13 cellular contexts compared by ENCODE assay signal in genomic region chr7:134520130-134520529, GRCh38. TPM values are rescaled to one million over a fixed set of nuclear protein-coding genes. Genes with fewer than 3 reads are reported as not detected.
A peak's percentile ranks its signal among the peaks of the same experiment; 100 is the strongest.
DNase-seq lines count a peak whose midpoint lies in the region; ATAC-seq and TF ChIP-seq lines count a peak whose summit lies in the region.
"Had no signal": no experiment of that assay in that cellular context is flagged by ENCODE, and none has a peak within 500 bp of the region (broad histone marks: within the 10 kb centered on the region; RNA-seq: fewer than 3 reads in every experiment).

No MANE protein-coding gene starts in this region.

- no peak overlapping the region for H3K27ac ChIP-seq in RWPE2 (ENCODE audit: poor library complexity, severe bottlenecking)
- no peak overlapping the region for H3K27ac ChIP-seq in neural progenitor cell
- no peak overlapping the region for H3K27ac ChIP-seq in gastroesophageal sphincter
- H3K27ac ChIP-seq: upper lobe of left lung had no signal

- TF ChIP-seq EP300 in gastroesophageal sphincter (IDR thresholded peaks at IDR 0.05): no peak

- no peak overlapping the region for H3K4me2 ChIP-seq in neural progenitor cell

- H3K27ac Mint-ChIP-seq in neural progenitor cell: no peak overlapping the region

- H3K4me1 ChIP-seq in RWPE2 (ENCODE audit: insufficient read depth, poor library complexity, severe bottlenecking) (peaks cover 13% of the 10 kb centered on the region), neural progenitor cell (no peaks in the 10 kb centered on the region), gastroesophageal sphincter (no peaks in the 10 kb centered on the region)
- H3K4me1 ChIP-seq: upper lobe of left lung had no signal

- no peaks in the 10 kb centered on the region for H4K20me1 ChIP-seq in neural progenitor cell (ENCODE audit: low read depth)

- 65 to 75% methylated on average over 2 to 4 of the region's 4 CpGs for WGBS in gastroesophageal sphincter (ENCODE audit: low coverage in 1 of 2), 2 donors

- no peak for TF ChIP-seq POLR2A in gastroesophageal sphincter (IDR thresholded peaks at IDR 0.05)

- no peaks in the 10 kb centered on the region for H3K9me3 Mint-ChIP-seq in neural progenitor cell

- H3K9ac ChIP-seq in neural progenitor cell: no peak overlapping the region

- no peaks in the 10 kb centered on the region for H3K27me3 ChIP-seq in RWPE2 (ENCODE audit: insufficient read depth, poor library complexity, severe bottlenecking)
- H3K27me3 ChIP-seq in neural progenitor cell: no peaks in the 10 kb centered on the region
- H3K27me3 ChIP-seq in gastroesophageal sphincter: no peaks in the 10 kb centered on the region
- H3K27me3 ChIP-seq: upper lobe of left lung had no signal

- no peaks in the 10 kb centered on the region for H3K36me3 Mint-ChIP-seq in neural progenitor cell

- H3F3A ChIP-seq in neural progenitor cell (ENCODE audit: low read depth): no peaks in the 10 kb centered on the region

- H2AFZ ChIP-seq in neural progenitor cell (replicated peaks): no peak overlapping the region

- H3K9me3 ChIP-seq in RWPE2 (ENCODE audit: severe bottlenecking) (no peaks in the 10 kb centered on the region), neural progenitor cell (ENCODE audit: low read depth) (no peaks in the 10 kb centered on the region), gastroesophageal sphincter (no peaks in the 10 kb centered on the region)
- H3K9me3 ChIP-seq: upper lobe of left lung had no signal

- H3K4me3 Mint-ChIP-seq in neural progenitor cell: no peak overlapping the region

- no peaks in the 10 kb centered on the region for H3K36me3 ChIP-seq in RWPE2 (ENCODE audit: low read depth)
- no peaks in the 10 kb centered on the region for H3K36me3 ChIP-seq in neural progenitor cell
- H3K36me3 ChIP-seq in gastroesophageal sphincter: no peaks in the 10 kb centered on the region
- H3K36me3 ChIP-seq: upper lobe of left lung had no signal

- H3K27me3 Mint-ChIP-seq in neural progenitor cell (ENCODE audit: insufficient read depth, low read depth): peaks cover 6% of the 10 kb centered on the region

- H3K4me3 ChIP-seq in RWPE2 (ENCODE audit: severe bottlenecking) (no peak overlapping the region), fibroblast of the aortic adventitia (ENCODE audit: low read depth, low read length) (no peak overlapping the region), neural progenitor cell (no peak overlapping the region), gastroesophageal sphincter (no peak overlapping the region)
- H3K4me3 ChIP-seq: upper lobe of left lung had no signal

- ATAC-seq in RWPE2 (ENCODE audit: low read depth): no peak
- no peak for ATAC-seq in gastroesophageal sphincter
- ATAC-seq: left ventricle myocardium superior had no signal

- H3K4me1 Mint-ChIP-seq in neural progenitor cell: peaks cover 5% of the 10 kb centered on the region

- no peaks in the 10 kb centered on the region for H3K79me2 ChIP-seq in neural progenitor cell (ENCODE audit: low read depth)

- peak; percentile 55 for TF ChIP-seq CTCF in RWPE2 (IDR thresholded peaks at IDR 0.05; ENCODE audit: poor library complexity, severe bottlenecking)
- peak; percentile 38 for TF ChIP-seq CTCF in fibroblast of the aortic adventitia (IDR thresholded peaks at IDR 0.05; ENCODE audit: insufficient read depth, low read length)
- TF ChIP-seq CTCF in neural progenitor cell (IDR thresholded peaks at IDR 0.05): no peak
- TF ChIP-seq CTCF in GM20000 (IDR thresholded peaks at IDR 0.05; ENCODE audit: extremely low read depth, missing control alignments): no peak
- peak in 2 of 4 experiments; percentile 8 to 19 for TF ChIP-seq CTCF in gastroesophageal sphincter (IDR thresholded peaks at IDR 0.05)

- DNase-seq in NCI-H2171 treated with DMSO at 0.1 percent for 48 hours (lab: John Stamatoyannopoulos, UW): peak; percentile 26
- DNase-seq in NCI-H2171 (lab: John Stamatoyannopoulos, UW): no peak
- no peak for DNase-seq in RWPE2 (ENCODE audit: low spot score)
- peak; percentile 62 for DNase-seq in fibroblast of the aortic adventitia (ENCODE audit: low read depth)
- peak; percentile 34 for DNase-seq in superior temporal gyrus (ENCODE audit: extremely low spot score)
- DNase-seq in neural progenitor cell (ENCODE audit: low spot score): no peak
- no peak for DNase-seq in GM20000 (ENCODE audit: low spot score)
- DNase-seq: activated naive CD4-positive, alpha-beta T cell treated with anti-CD3 and anti-CD28 coated beads, Interleukin-2, amount 50 U/mL, for 16 hours; AML-193; KG1; left ventricle myocardium superior; upper lobe of left lung had no signal

RNA-seq across cellular contexts. Expression of gene AKR1B10, which starts 7.2 kb away (rescaled TPM):
- total RNA-seq in fibroblast of the aortic adventitia (ENCODE audit: low replicate concordance) (5.0 and 10.4 TPM in 2 replicates), neural progenitor cell (ENCODE audit: low replicate concordance) (not detected in 2 replicates), gastroesophageal sphincter (10 to 100 TPM in 1 of 4 donors, 1 to 10 TPM in 2, under 1 TPM in 1; 0.81 to 40.9 (median 3.7) TPM)

RNA-seq across cellular contexts. Expression of gene AKR1B15, which starts 28.8 kb away (rescaled TPM):
- total RNA-seq in fibroblast of the aortic adventitia (ENCODE audit: low replicate concordance) (not detected in 2 replicates), neural progenitor cell (ENCODE audit: low replicate concordance) (not detected in 2 replicates), gastroesophageal sphincter (under 1 TPM in 1 of 4 donors, not detected in 3; 0.35 TPM)
- total RNA-seq: left ventricle myocardium superior, upper lobe of left lung had no signal

Comparison
In these comparisons a context has a peak if more than half of its experiments do, and no peak if none do; other contexts are left out.
1. DNase-seq: peak in NCI-H2171 treated with DMSO at 0.1 percent for 48 hours (single experiment), fibroblast of the aortic adventitia (single experiment) and superior temporal gyrus (single experiment); none in NCI-H2171 (single experiment), RWPE2 (single experiment), neural progenitor cell (single experiment) and GM20000 (single experiment).
2. CTCF ChIP-seq: peak in RWPE2 (single experiment) and fibroblast of the aortic adventitia (single experiment); none in neural progenitor cell (single experiment) and GM20000 (single experiment).